In the genomic region with DNA sequence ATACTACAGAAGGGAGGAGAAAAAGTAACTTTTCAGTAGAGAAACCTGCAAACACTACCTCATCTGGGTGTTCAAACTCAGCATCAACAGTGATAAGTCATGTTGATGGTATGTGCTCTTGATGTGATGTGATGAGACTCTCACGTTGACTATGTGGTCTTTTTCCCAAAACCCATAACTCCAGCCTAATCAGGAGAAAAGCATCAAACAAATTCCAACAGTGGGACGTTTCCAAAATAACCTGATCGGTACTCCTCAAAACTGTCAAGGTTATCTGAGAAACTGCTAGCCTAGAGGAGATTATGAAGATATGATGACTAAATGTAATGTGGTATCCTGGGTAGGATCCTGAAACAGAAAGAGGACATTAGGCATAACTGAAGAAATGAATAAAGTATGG, we compare ENCODE assay signal across 18 cellular contexts. TPM values are rescaled to one million over a fixed set of nuclear protein-coding genes. Genes with fewer than 3 reads are reported as not detected.
DNase-seq lines count a peak whose midpoint lies in the region; ATAC-seq and TF ChIP-seq lines count a peak whose summit lies in the region.
"Had no signal": no experiment of that assay in that cellular context is flagged by ENCODE, and none has a peak within 500 bp of the region (broad histone marks: within the 10 kb centered on the region; RNA-seq: fewer than 3 reads in every experiment).

No MANE protein-coding gene starts in this region.

- no peak overlapping the region for H3K27ac ChIP-seq in brain microvascular endothelial cell
- H3K27ac ChIP-seq in neutrophil: peak overlapping the region; percentile 1
- H3K27ac ChIP-seq in coronary artery: no peak overlapping the region
- H3K27ac ChIP-seq: BLaER1 had no signal

- peak; percentile 4 for DNase-seq in ELR (ENCODE audit: low read depth)
- DNase-seq in M059J (ENCODE audit: low read depth): peak; percentile 38
- DNase-seq in brain microvascular endothelial cell: peak; percentile 4
- DNase-seq in coronary artery (ENCODE audit: low spot score): no peak
- DNase-seq in DMS53 treated with DMSO at 0.1 percent for 48 hours (lab: John Stamatoyannopoulos, UW; ENCODE audit: unreplicated experiment): no peak
- DNase-seq: 8988T; Calu3; CD8-positive, alpha-beta T cell; DND-41; GDM1; HCEC 1CT; KBM-7 had no signal

- in situ Hi-C loops in brain microvascular endothelial cell (cut with HindIII; ENCODE audit: low pct_ligation_motif_present, low sequenced_read_pairs): no loop called here

- TF ChIP-seq CTCF in brain microvascular endothelial cell (IDR thresholded peaks at IDR 0.05; ENCODE audit: low read depth, low read length, missing control alignments) (no peak), neutrophil (IDR thresholded peaks at IDR 0.05) (no peak), coronary artery (IDR thresholded peaks at IDR 0.05) (no peak)

- no peaks in the 10 kb centered on the region for H3K36me3 ChIP-seq in brain microvascular endothelial cell (replicated peaks)
- H3K36me3 ChIP-seq in neutrophil: no peaks in the 10 kb centered on the region
- H3K36me3 ChIP-seq: BLaER1 had no signal

- no peaks in the 10 kb centered on the region for H3K9me3 ChIP-seq in neutrophil

- H3K4me1 ChIP-seq in neutrophil (ENCODE audit: control insufficient read depth in 1 of 2, insufficient read depth in 1 of 2, low read depth in 1 of 2, low read length in 1 of 2): peaks cover 43 to 44% of the 10 kb centered on the region in 2 experiments

- H3K4me3 ChIP-seq in brain microvascular endothelial cell (ENCODE audit: low read depth, low read length): no peak overlapping the region
- H3K4me3 ChIP-seq in neutrophil (ENCODE audit: low read depth in 1 of 2, low read length in 1 of 2): no peak overlapping the region
- H3K4me3 ChIP-seq in coronary artery: no peak overlapping the region
- H3K4me3 ChIP-seq: BLaER1, GM23338 had no signal

- H3K27me3 ChIP-seq in brain microvascular endothelial cell (replicated peaks): no peaks in the 10 kb centered on the region
- H3K27me3 ChIP-seq in neutrophil: no peaks in the 10 kb centered on the region
- H3K27me3 ChIP-seq: BLaER1 had no signal

- ATAC-seq in HG03108 (IDR thresholded peaks at IDR 0.05; ENCODE audit: unreplicated experiment): no peak
- no peak for ATAC-seq in GM18870 (IDR thresholded peaks at IDR 0.05; ENCODE audit: unreplicated experiment)
- ATAC-seq: CD8-positive, alpha-beta T cell; GM23338; HepG2 had no signal

RNA-seq across cellular contexts. Expression of a gene that starts 41.9 kb away (rescaled TPM):
- 50.3 and 71.6 TPM in 2 replicates for total RNA-seq in M059J (2014; rRNA removed; shearing (Covaris generic))

Comparison
In these comparisons a context has a peak if more than half of its experiments do, and no peak if none do; other contexts are left out.
1. DNase-seq: peak in ELR (single experiment), M059J (single experiment) and brain microvascular endothelial cell (single experiment); none in coronary artery (single experiment) and DMS53 treated with DMSO at 0.1 percent for 48 hours (single experiment).